1 cellular context compared by ENCODE assay signal in genomic region chr17:40909351-40909750, GRCh38.
TF ChIP-seq lines count a peak whose summit lies in the region.

No MANE protein-coding gene starts in this region.

TF ChIP-seq in IMR-90, 13 proteins besides CTCF, POLR2A, EP300 and RAD21:
- TF ChIP-seq FOS (IDR thresholded peaks at IDR 0.05; ENCODE audit: low read depth, low read length), result peak; percentile 74
- peak; percentile 1; the same call in 1 of the 2 replicates for TF ChIP-seq USF2 (IDR thresholded peaks at IDR 0.05; ENCODE audit: low read depth, low read length)
- TF ChIP-seq RCOR1 (IDR thresholded peaks at IDR 0.05; ENCODE audit: insufficient replicate concordance, low read length), result no peak
- TF ChIP-seq MAZ (IDR thresholded peaks at IDR 0.05; ENCODE audit: borderline replicate concordance, low read depth, low read length), result peak; percentile 49; the same call in 1 of the 2 replicates
- no peak for TF ChIP-seq RFX5 (IDR thresholded peaks at IDR 0.05; ENCODE audit: low read depth, low read length)
- no peak for TF ChIP-seq MAFK (IDR thresholded peaks at IDR 0.05; ENCODE audit: low read depth, low read length)
- TF ChIP-seq NFE2L2 (IDR thresholded peaks at IDR 0.05; ENCODE audit: low read depth, low read length), result 0 out of 2 replicates have a peak, but pooled peaks have one; percentile 40
- peak; percentile 99 for TF ChIP-seq SMC3 (IDR thresholded peaks at IDR 0.05; ENCODE audit: low read depth, low read length)
- no peak for TF ChIP-seq MXI1 (IDR thresholded peaks at IDR 0.05; ENCODE audit: borderline replicate concordance, low read depth, low read length)
- peak; percentile 40; the same call in 1 of the 2 replicates for TF ChIP-seq CEBPB (IDR thresholded peaks at IDR 0.05; ENCODE audit: low read depth, low read length)
